In genomic region chr2:190497428-190497827, GRCh38 we compare ENCODE assay signal across 2 cellular contexts.
TF ChIP-seq lines count a peak whose summit lies in the region.

No MANE protein-coding gene starts in this region.

TF ChIP-seq in neural cell, 6 proteins besides CTCF, POLR2A, EP300 and RAD21 (continued from another document):
- no peak for TF ChIP-seq REST (IDR thresholded peaks at IDR 0.05; ENCODE audit: borderline replicate concordance)

TF ChIP-seq in SK-N-SH treated with all-trans-retinoic acid at 6 μM for 48 hours, 23 proteins besides CTCF, POLR2A, EP300 and RAD21 (continued from another document):
- no peak for TF ChIP-seq POU6F1 (CRISPR knock-in tag; IDR thresholded peaks at IDR 0.05; ENCODE audit: borderline replicate concordance, low read depth)
- TF ChIP-seq PPARA (CRISPR knock-in tag; IDR thresholded peaks at IDR 0.05; ENCODE audit: borderline replicate concordance) = no peak
- TF ChIP-seq CREB5 (CRISPR knock-in tag; IDR thresholded peaks at IDR 0.05; ENCODE audit: low read depth) = no peak
- TF ChIP-seq RARB (CRISPR knock-in tag; IDR thresholded peaks at IDR 0.05) = no peak
- TF ChIP-seq TCF4 (CRISPR knock-in tag; IDR thresholded peaks at IDR 0.05; ENCODE audit: borderline replicate concordance) = no peak
- no peak for TF ChIP-seq ZNF8 (CRISPR knock-in tag; IDR thresholded peaks at IDR 0.05)
- TF ChIP-seq ZNF70 (CRISPR knock-in tag; IDR thresholded peaks at IDR 0.05) = no peak
